Comparison of ENCODE assay signal across 1 cellular context in the genomic region with DNA sequence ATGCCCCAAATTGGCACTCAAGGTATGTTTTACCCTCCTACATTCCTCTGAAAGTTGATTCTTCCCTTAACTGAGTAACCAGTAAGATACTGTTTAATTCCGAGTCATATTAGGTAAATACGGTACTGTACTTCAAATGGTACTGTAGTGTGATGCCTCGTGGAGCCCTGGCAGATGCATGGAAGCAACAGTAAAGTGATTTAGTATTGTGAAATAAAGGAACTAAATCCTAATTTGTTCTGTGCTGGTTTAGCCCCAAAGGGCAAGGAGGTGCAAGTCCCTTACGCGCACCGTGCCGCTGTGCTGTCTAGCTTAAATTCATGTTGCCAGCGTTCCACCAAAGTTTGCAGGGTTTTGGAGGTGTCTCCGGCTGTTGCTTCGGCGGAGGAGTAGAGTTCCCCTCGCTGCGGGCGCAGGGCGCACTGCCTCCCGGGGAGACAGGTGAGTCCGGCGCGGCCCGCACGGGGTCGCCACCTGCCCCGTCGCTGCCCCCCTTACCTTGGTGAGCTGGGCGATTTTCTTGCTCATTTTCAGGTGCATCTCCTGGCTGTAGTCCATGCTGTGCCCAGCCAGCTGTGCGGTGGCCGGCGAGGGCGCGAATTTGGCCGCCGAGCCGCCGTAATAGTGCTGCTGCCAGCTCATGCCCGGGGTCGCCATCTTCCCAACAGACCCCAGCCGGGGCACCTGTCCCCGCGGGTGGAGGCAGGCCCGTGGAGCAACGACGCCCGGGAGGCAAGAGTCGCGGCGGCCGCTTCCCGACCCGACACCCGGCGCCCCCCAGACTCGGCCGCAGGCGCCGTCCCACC.
A peak's percentile ranks its signal among the peaks of the same experiment; 100 is the strongest.
TF ChIP-seq lines count a peak whose summit lies in the region.

No MANE protein-coding gene starts in this region.

TF ChIP-seq in K562, 482 proteins besides CTCF, POLR2A, EP300 and RAD21 (continued from another document and continues in another):
- TF ChIP-seq, protein P1, sequence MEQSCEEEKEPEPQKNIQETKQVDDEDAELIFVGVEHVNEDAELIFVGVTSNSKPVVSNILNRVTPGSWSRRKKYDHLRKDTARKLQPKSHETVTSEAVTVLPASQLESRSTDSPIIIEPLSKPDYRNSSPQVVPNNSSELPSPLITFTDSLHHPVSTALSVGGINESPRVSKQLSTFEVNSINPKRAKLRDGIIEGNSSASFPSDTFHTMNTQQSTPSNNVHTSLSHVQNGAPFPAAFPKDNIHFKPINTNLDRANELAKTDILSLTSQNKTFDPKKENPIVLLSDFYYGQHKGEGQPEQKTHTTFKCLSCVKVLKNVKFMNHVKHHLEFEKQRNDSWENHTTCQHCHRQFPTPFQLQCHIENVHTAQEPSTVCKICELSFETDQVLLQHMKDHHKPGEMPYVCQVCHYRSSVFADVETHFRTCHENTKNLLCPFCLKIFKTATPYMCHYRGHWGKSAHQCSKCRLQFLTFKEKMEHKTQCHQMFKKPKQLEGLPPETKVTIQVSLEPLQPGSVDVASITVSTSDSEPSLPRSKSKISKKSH (CRISPR knock-in tag; IDR thresholded peaks at IDR 0.05) = no peak
- no peak for TF ChIP-seq DIDO1 (tag; IDR thresholded peaks at IDR 0.05; ENCODE audit: low read depth)
- peak; percentile 10; the same call in 1 of the 2 replicates for TF ChIP-seq SIN3B (IDR thresholded peaks at IDR 0.05; ENCODE audit: low read depth)
- peak; percentile 60 for TF ChIP-seq RBM22 (IDR thresholded peaks at IDR 0.05; ENCODE audit: low read depth, low read length, poor library complexity, severe bottlenecking)
- TF ChIP-seq FOXA3 (CRISPR knock-in tag; conservative IDR thresholded peaks at IDR 0.05 in 1 of 2, IDR thresholded peaks at IDR 0.05 in 1 of 2) = no peak
- no peak for TF ChIP-seq SUPT5H (IDR thresholded peaks at IDR 0.05)
- TF ChIP-seq, protein P2, sequence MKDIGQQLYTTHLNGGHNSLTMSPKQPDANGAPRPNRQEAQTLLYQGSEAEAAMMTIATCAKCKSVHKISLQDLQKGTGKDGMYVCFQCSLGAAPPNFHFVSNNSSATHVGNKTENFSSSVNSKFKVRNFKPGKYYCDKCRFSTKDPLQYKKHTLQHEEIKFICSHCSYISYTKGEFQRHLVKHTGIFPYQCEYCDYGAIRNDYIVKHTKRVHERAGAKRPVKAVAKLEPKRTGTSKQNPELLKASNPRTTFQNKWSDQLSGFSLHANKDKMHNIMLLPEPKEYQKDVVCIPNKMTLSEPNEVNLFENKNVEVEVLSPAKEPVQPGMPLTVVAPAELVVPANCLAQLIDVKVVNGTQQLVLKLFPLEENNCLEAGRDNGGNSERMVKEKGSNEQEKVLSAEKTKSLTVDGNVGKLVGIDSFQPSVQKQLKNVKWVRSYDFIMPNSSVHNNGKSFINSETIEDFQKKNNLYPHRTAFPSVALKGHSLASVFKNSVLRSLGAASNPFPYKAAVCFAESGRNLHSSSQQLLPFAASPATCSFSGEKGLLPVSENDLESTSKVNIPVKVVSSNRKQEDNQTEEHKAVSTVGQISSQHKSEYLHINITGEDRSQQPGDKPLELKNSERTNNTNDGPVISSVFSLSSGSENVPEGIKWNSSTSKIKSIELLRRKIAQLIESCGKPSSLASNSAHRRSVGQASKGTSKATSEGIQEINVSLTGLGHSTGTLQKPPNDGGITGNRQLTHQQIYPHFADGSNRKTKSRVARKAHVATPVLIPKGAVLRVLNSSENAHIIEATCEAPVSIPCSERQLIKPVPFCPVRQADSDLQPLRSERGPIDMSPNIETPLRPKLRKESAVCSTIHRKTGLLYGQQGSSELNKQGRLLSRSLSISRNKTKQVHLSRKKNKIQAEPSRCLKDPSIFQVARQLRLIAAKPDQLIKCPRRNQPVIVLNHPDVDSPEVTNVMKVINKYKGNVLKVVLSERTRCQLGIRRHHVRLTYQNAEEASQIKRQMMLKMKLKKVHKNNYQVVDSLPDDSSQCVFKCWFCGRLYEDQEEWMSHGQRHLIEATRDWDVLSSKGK (CRISPR knock-in tag; IDR thresholded peaks at IDR 0.05) = no peak
- TF ChIP-seq ARHGAP35 (IDR thresholded peaks at IDR 0.05; ENCODE audit: partially characterized antibody) = no peak
- TF ChIP-seq, protein P3, sequence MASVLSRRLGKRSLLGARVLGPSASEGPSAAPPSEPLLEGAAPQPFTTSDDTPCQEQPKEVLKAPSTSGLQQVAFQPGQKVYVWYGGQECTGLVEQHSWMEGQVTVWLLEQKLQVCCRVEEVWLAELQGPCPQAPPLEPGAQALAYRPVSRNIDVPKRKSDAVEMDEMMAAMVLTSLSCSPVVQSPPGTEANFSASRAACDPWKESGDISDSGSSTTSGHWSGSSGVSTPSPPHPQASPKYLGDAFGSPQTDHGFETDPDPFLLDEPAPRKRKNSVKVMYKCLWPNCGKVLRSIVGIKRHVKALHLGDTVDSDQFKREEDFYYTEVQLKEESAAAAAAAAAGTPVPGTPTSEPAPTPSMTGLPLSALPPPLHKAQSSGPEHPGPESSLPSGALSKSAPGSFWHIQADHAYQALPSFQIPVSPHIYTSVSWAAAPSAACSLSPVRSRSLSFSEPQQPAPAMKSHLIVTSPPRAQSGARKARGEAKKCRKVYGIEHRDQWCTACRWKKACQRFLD (CRISPR knock-in tag; IDR thresholded peaks at IDR 0.05) = no peak
- no peak for TF ChIP-seq BDP1 (IDR thresholded peaks at IDR 0.05; ENCODE audit: insufficient read depth, insufficient read length)
- TF ChIP-seq NCOA1 (IDR thresholded peaks at IDR 0.05; ENCODE audit: low read depth) = no peak
- peak; percentile 13; the same call in 1 of the 2 replicates for TF ChIP-seq ZNF263 (CRISPR knock-in tag; IDR thresholded peaks at IDR 0.05; ENCODE audit: borderline replicate concordance)
- TF ChIP-seq ZBTB8A (IDR thresholded peaks at IDR 0.05; ENCODE audit: partially characterized antibody) = no peak
- 0 out of 2 replicates have a peak, but pooled peaks have one; percentile 20 for TF ChIP-seq KLF13 (tag; IDR thresholded peaks at IDR 0.05; ENCODE audit: borderline replicate concordance, low read depth)
- TF ChIP-seq, protein P4, sequence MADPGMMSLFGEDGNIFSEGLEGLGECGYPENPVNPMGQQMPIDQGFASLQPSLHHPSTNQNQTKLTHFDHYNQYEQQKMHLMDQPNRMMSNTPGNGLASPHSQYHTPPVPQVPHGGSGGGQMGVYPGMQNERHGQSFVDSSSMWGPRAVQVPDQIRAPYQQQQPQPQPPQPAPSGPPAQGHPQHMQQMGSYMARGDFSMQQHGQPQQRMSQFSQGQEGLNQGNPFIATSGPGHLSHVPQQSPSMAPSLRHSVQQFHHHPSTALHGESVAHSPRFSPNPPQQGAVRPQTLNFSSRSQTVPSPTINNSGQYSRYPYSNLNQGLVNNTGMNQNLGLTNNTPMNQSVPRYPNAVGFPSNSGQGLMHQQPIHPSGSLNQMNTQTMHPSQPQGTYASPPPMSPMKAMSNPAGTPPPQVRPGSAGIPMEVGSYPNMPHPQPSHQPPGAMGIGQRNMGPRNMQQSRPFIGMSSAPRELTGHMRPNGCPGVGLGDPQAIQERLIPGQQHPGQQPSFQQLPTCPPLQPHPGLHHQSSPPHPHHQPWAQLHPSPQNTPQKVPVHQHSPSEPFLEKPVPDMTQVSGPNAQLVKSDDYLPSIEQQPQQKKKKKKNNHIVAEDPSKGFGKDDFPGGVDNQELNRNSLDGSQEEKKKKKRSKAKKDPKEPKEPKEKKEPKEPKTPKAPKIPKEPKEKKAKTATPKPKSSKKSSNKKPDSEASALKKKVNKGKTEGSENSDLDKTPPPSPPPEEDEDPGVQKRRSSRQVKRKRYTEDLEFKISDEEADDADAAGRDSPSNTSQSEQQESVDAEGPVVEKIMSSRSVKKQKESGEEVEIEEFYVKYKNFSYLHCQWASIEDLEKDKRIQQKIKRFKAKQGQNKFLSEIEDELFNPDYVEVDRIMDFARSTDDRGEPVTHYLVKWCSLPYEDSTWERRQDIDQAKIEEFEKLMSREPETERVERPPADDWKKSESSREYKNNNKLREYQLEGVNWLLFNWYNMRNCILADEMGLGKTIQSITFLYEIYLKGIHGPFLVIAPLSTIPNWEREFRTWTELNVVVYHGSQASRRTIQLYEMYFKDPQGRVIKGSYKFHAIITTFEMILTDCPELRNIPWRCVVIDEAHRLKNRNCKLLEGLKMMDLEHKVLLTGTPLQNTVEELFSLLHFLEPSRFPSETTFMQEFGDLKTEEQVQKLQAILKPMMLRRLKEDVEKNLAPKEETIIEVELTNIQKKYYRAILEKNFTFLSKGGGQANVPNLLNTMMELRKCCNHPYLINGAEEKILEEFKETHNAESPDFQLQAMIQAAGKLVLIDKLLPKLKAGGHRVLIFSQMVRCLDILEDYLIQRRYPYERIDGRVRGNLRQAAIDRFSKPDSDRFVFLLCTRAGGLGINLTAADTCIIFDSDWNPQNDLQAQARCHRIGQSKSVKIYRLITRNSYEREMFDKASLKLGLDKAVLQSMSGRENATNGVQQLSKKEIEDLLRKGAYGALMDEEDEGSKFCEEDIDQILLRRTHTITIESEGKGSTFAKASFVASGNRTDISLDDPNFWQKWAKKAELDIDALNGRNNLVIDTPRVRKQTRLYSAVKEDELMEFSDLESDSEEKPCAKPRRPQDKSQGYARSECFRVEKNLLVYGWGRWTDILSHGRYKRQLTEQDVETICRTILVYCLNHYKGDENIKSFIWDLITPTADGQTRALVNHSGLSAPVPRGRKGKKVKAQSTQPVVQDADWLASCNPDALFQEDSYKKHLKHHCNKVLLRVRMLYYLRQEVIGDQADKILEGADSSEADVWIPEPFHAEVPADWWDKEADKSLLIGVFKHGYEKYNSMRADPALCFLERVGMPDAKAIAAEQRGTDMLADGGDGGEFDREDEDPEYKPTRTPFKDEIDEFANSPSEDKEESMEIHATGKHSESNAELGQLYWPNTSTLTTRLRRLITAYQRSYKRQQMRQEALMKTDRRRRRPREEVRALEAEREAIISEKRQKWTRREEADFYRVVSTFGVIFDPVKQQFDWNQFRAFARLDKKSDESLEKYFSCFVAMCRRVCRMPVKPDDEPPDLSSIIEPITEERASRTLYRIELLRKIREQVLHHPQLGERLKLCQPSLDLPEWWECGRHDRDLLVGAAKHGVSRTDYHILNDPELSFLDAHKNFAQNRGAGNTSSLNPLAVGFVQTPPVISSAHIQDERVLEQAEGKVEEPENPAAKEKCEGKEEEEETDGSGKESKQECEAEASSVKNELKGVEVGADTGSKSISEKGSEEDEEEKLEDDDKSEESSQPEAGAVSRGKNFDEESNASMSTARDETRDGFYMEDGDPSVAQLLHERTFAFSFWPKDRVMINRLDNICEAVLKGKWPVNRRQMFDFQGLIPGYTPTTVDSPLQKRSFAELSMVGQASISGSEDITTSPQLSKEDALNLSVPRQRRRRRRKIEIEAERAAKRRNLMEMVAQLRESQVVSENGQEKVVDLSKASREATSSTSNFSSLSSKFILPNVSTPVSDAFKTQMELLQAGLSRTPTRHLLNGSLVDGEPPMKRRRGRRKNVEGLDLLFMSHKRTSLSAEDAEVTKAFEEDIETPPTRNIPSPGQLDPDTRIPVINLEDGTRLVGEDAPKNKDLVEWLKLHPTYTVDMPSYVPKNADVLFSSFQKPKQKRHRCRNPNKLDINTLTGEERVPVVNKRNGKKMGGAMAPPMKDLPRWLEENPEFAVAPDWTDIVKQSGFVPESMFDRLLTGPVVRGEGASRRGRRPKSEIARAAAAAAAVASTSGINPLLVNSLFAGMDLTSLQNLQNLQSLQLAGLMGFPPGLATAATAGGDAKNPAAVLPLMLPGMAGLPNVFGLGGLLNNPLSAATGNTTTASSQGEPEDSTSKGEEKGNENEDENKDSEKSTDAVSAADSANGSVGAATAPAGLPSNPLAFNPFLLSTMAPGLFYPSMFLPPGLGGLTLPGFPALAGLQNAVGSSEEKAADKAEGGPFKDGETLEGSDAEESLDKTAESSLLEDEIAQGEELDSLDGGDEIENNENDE (IDR thresholded peaks at IDR 0.05; ENCODE audit: low read depth, low read length) = peak; percentile 85
- TF ChIP-seq, protein P5, sequence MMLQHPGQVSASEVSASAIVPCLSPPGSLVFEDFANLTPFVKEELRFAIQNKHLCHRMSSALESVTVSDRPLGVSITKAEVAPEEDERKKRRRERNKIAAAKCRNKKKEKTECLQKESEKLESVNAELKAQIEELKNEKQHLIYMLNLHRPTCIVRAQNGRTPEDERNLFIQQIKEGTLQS (IDR thresholded peaks at IDR 0.05) = 0 out of 2 replicates have a peak, but pooled peaks have one; percentile 28
- TF ChIP-seq, protein P5 (CRISPR knock-in tag; conservative IDR thresholded peaks at IDR 0.05) = no peak
- no peak for TF ChIP-seq TAF9B (IDR thresholded peaks at IDR 0.05; ENCODE audit: partially characterized antibody)
- TF ChIP-seq, protein P6, sequence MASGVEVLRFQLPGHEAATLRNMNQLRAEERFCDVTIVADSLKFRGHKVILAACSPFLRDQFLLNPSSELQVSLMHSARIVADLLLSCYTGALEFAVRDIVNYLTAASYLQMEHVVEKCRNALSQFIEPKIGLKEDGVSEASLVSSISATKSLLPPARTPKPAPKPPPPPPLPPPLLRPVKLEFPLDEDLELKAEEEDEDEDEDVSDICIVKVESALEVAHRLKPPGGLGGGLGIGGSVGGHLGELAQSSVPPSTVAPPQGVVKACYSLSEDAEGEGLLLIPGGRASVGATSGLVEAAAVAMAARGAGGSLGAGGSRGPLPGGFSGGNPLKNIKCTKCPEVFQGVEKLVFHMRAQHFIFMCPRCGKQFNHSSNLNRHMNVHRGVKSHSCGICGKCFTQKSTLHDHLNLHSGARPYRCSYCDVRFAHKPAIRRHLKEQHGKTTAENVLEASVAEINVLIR (CRISPR knock-in tag; IDR thresholded peaks at IDR 0.05) = no peak
- no peak for TF ChIP-seq ZNF431 (CRISPR knock-in tag; IDR thresholded peaks at IDR 0.05)
- peak; percentile 84 for TF ChIP-seq SMAD4 (CRISPR knock-in tag; conservative IDR thresholded peaks at IDR 0.05)
